In genomic region chr7:129859188-129859587, GRCh38 we compare ENCODE assay signal across 10 cellular contexts.
DNase-seq lines count a peak whose midpoint lies in the region; ATAC-seq and TF ChIP-seq lines count a peak whose summit lies in the region.
"Had no signal": no experiment of that assay in that cellular context is flagged by ENCODE, and none has a peak within 500 bp of the region (broad histone marks: within the 10 kb centered on the region; RNA-seq: fewer than 3 reads in every experiment).

No MANE protein-coding gene starts in this region.

- peaks cover 44 to 56% of the 10 kb centered on the region in 2 donors for H3K4me1 Mint-ChIP-seq in effector memory CD8-positive, alpha-beta T cell (ENCODE audit: low read depth in 2 of 2)

- no peaks in the 10 kb centered on the region for H3K9me3 Mint-ChIP-seq in effector memory CD8-positive, alpha-beta T cell
- H3K9me3 Mint-ChIP-seq: nephron had no signal

- H3K27me3 Mint-ChIP-seq in effector memory CD8-positive, alpha-beta T cell = no peaks in the 10 kb centered on the region

- ATAC-seq in GM21390 (IDR thresholded peaks at IDR 0.05; ENCODE audit: unreplicated experiment) (peak; percentile 55), HG02885 (IDR thresholded peaks at IDR 0.05; ENCODE audit: poor library complexity, unreplicated experiment) (no peak)
- no peak for ATAC-seq in effector memory CD8-positive, alpha-beta T cell (replicated peaks)

- no peaks in the 10 kb centered on the region for H3K9me3 ChIP-seq in prostate gland

- in situ Hi-C loops in brain microvascular endothelial cell (cut with HindIII; ENCODE audit: low pct_ligation_motif_present, low sequenced_read_pairs) = no loop called here

- H3K27me3 ChIP-seq in brain microvascular endothelial cell (replicated peaks) = no peaks in the 10 kb centered on the region
- H3K27me3 ChIP-seq in prostate gland (replicated peaks; ENCODE audit: insufficient read depth) = no peaks in the 10 kb centered on the region

- TF ChIP-seq CTCF in NB4 (IDR thresholded peaks at IDR 0.05; ENCODE audit: low read depth, low read length) (no peak), brain microvascular endothelial cell (IDR thresholded peaks at IDR 0.05; ENCODE audit: low read depth, low read length, missing control alignments) (no peak), prostate gland (IDR thresholded peaks at IDR 0.05) (no peak)

- H3K27ac ChIP-seq in brain microvascular endothelial cell (no peak overlapping the region), prostate gland (peak overlapping the region; percentile 0 to 36)

- 64% methylated on average over 2 of the region's 2 CpGs for WGBS in prostate gland

- peaks cover 15% of the 10 kb centered on the region for H3K36me3 Mint-ChIP-seq in effector memory CD8-positive, alpha-beta T cell (ENCODE audit: insufficient read depth)

- H3K36me3 ChIP-seq in brain microvascular endothelial cell (replicated peaks) = no peaks in the 10 kb centered on the region
- H3K36me3 ChIP-seq in prostate gland = no peaks in the 10 kb centered on the region

- TF ChIP-seq POLR2A in NB4 (IDR thresholded peaks at IDR 0.05; ENCODE audit: extremely low read depth, insufficient read length) (no peak), prostate gland (IDR thresholded peaks at IDR 0.05) (no peak)

- H3K4me3 ChIP-seq in NB4 (ENCODE audit: low read depth, low read length) (no peak overlapping the region), brain microvascular endothelial cell (ENCODE audit: low read depth, low read length) (no peak overlapping the region), prostate gland (no peak overlapping the region)

- DNase-seq in NB4 (ENCODE audit: low read depth) (peak; percentile 86), brain microvascular endothelial cell (peak; percentile 26), prostate gland (ENCODE audit: low spot score) (no peak), NCI-H82 treated with DMSO at 0.1 percent for 48 hours (lab: John Stamatoyannopoulos, UW; ENCODE audit: unreplicated experiment) (no peak)
- no peak for DNase-seq in effector memory CD8-positive, alpha-beta T cell
- DNase-seq in activated CD8-positive, alpha-beta memory T cell treated with anti-CD3 and anti-CD28 coated beads, Interleukin-2, amount 50 U/mL, for 48 hours = no peak
- DNase-seq: NCI-H2227 treated with DMSO at 0.1 percent for 48 hours had no signal

- no peak overlapping the region for H3K4me3 Mint-ChIP-seq in effector memory CD8-positive, alpha-beta T cell
- H3K4me3 Mint-ChIP-seq: nephron had no signal

- intact Hi-C loops in prostate gland (cut with DNase I) = no loop called here

- no peak overlapping the region for H3K27ac Mint-ChIP-seq in effector memory CD8-positive, alpha-beta T cell

- peaks cover 5% of the 10 kb centered on the region for H3K4me1 ChIP-seq in prostate gland (replicated peaks)

Comparison
In these comparisons a context has a peak if more than half of its experiments do, and no peak if none do; other contexts are left out.
1. DNase-seq: peak in NB4 (single experiment) and brain microvascular endothelial cell (single experiment); none in prostate gland (single experiment), NCI-H82 treated with DMSO at 0.1 percent for 48 hours (single experiment), effector memory CD8-positive, alpha-beta T cell (0 of 3) and activated CD8-positive, alpha-beta memory T cell treated with anti-CD3 and anti-CD28 coated beads, Interleukin-2, amount 50 U/mL, for 48 hours (single experiment).